Comparison of ENCODE assay signal across 1 cellular context in genomic region chr16:30142672-30143346, GRCh38.
TF ChIP-seq lines count a peak whose summit lies in the region.

No MANE protein-coding gene starts in this region.

TF ChIP-seq in GM12878, 131 proteins besides CTCF, POLR2A, EP300 and RAD21:
- TF ChIP-seq POLR2AphosphoS2 (IDR thresholded peaks at IDR 0.05; ENCODE audit: low read depth, low read length) (no peak), SMC3 (IDR thresholded peaks at IDR 0.05; ENCODE audit: borderline replicate concordance, low read length) (peak; percentile 50; the same call in 1 of the 2 replicates)
